8 cellular contexts compared by ENCODE assay signal in the genomic region with DNA sequence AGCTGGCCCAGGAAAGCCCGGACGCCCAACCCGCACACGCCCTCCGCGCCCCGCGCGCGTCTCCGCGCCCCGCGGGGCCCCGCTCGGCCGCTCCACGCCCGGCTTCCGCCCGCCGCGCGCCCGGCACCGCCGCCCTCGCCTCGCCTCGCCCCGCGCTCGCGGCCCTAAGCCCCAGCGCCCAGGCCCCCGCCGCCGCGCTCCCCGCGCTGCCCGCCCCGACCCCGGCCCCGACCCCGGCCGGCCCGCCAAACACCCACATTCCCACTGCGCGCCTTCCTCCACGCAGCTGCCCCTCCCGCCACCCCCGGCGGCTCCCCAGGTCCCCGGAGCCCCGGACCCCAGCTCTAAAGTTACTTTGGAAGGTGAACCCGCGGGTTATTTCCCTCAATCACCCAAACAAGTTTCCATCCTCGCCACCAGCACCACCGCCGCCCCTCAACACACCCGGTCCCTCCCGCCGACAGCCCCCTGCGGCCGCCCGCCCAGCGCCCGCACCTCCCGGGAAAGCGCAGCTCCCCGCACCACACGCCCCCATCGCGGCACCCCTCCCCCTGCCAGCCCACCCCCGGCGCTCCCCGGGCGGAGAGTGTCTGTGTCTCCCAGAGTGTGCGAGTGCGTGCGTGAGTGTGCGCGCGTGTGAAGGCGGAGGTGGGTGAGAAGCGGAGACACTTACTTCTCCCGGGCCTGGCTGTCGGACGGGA. TPM values are rescaled to one million over a fixed set of nuclear protein-coding genes. Genes with fewer than 3 reads are reported as not detected.
DNase-seq lines count a peak whose midpoint lies in the region; ATAC-seq, FAIRE-seq and TF ChIP-seq lines count a peak whose summit lies in the region.

No MANE protein-coding gene starts in this region.

- no peak for TF ChIP-seq RAD21 in GM12878 (IDR thresholded peaks at IDR 0.05; ENCODE audit: insufficient read depth, low read depth, low read length)

- POLR2A ChIA-PET in GM12878 (lab: Charles Lee), result interaction anchor here (1.0 to 3.2 kb wide), 12 partner anchors 9 to 418 kb away, joined by 3 to 35 read pairs (median 4); no protein-coding TSS in a partner anchor

- no peaks in the 10 kb centered on the region for H3K27me3 Mint-ChIP-seq in stimulated activated naive B cell treated with anti-CD40 and anti-IgM and Interleukin-4, amounts not matched to agents 10 μg/mL and 1 μg/mL and 100 μg/mL, for 72 hours

- H3K4me2 ChIP-seq in BLaER1 treated with 17β-estradiol and CSF1 and Interleukin-3, amounts not matched to agents 10 nM and 100 nM, result peak overlapping the region in 7 of 11 experiments; percentile 15 to 49 (median 35); a peak in 10 of 22 replicates
- H3K4me2 ChIP-seq in GM12878 (ENCODE audit: control insufficient read depth, insufficient read depth), result no peak overlapping the region

- H3K36me3 Mint-ChIP-seq in stimulated activated naive B cell treated with anti-CD40 and anti-IgM and Interleukin-4, amounts not matched to agents 10 μg/mL and 1 μg/mL and 100 μg/mL, for 72 hours, result peaks cover 3 to 5% of the 10 kb centered on the region in 2 donors

- peak overlapping the region; percentile 93 to 96 for H3K4me3 Mint-ChIP-seq in stimulated activated naive B cell treated with anti-CD40 and anti-IgM and Interleukin-4, amounts not matched to agents 10 μg/mL and 1 μg/mL and 100 μg/mL, for 72 hours

- peak overlapping the region; percentile 99 for H3K27ac Mint-ChIP-seq in stimulated activated naive B cell treated with anti-CD40 and anti-IgM and Interleukin-4, amounts not matched to agents 10 μg/mL and 1 μg/mL and 100 μg/mL, for 72 hours

- H3K4me1 Mint-ChIP-seq in stimulated activated naive B cell treated with anti-CD40 and anti-IgM and Interleukin-4, amounts not matched to agents 10 μg/mL and 1 μg/mL and 100 μg/mL, for 72 hours, result peaks cover 20 to 37% of the 10 kb centered on the region in 2 donors

- no peak for TF ChIP-seq CTCF in GM12878 (IDR thresholded peaks at IDR 0.05 in 2 of 3, conservative IDR thresholded peaks at IDR 0.05 in 1 of 3; ENCODE audit: control insufficient read depth in 2 of 3, extremely low read depth in 1 of 3, insufficient read depth in 1 of 3, low read depth in 3 of 3, low read length in 3 of 3)
- no peak for TF ChIP-seq CTCF in kidney epithelial cell (IDR thresholded peaks at IDR 0.05; ENCODE audit: insufficient read depth, low read length, poor library complexity, severe bottlenecking)

- in situ Hi-C loops in GM12878 (cut with MboI), result no loop called here

- intact Hi-C loops in GM12878 (cut with micrococcal nuclease; ENCODE audit: unreplicated experiment), result loop anchor here (1.0 to 10.0 kb wide), 6 partner anchors 101 to 474 kb away; no protein-coding TSS in a partner anchor

- no peaks in the 10 kb centered on the region for H3K9me3 Mint-ChIP-seq in stimulated activated naive B cell treated with anti-CD40 and anti-IgM and Interleukin-4, amounts not matched to agents 10 μg/mL and 1 μg/mL and 100 μg/mL, for 72 hours

- CTCF ChIA-PET in GM12878 (lab: Yijun Ruan, JAX), result interaction anchor here (0.6 to 3.5 kb wide), 8 partner anchors 101 to 447 kb away, joined by 3 to 23 read pairs (median 3); no protein-coding TSS in a partner anchor

- peaks cover 0 to 41% (median 0%) of the 10 kb centered on the region in 11 experiments; a peak in 7 of 22 replicates for H4K20me1 ChIP-seq in BLaER1 treated with 17β-estradiol and CSF1 and Interleukin-3, amounts not matched to agents 10 nM and 100 nM
- no peaks in the 10 kb centered on the region for H4K20me1 ChIP-seq in GM12878 (ENCODE audit: control insufficient read depth, insufficient read depth)

- BruUV-seq in GM12878 (replicated peaks; lab: Mats Ljungman, UMichigan), result no TSS peak

- H3K4me1 ChIP-seq in BLaER1 treated with 17β-estradiol and CSF1 and Interleukin-3, amounts not matched to agents 10 nM and 100 nM, result peaks cover 32 to 64% (median 49%) of the 10 kb centered on the region in 10 experiments
- H3K4me1 ChIP-seq in GM12878 (ENCODE audit: control insufficient read depth, insufficient read depth, low read length), result peaks cover 17% of the 10 kb centered on the region

- no peaks in the 10 kb centered on the region; a peak in 1 of 22 replicates for H3K27me3 ChIP-seq in BLaER1 treated with 17β-estradiol and CSF1 and Interleukin-3, amounts not matched to agents 10 nM and 100 nM
- H3K27me3 ChIP-seq in GM12878 (replicated peaks in 1 of 2; ENCODE audit: control insufficient read depth in 2 of 2, insufficient read depth in 2 of 2, low read length in 1 of 2) (no peaks in the 10 kb centered on the region), kidney epithelial cell (ENCODE audit: control insufficient read depth, insufficient read depth, low read length) (no peaks in the 10 kb centered on the region)

- peak overlapping the region; percentile 40 to 76 (median 68); a peak in 20 of 22 replicates for H3K27ac ChIP-seq in BLaER1 treated with 17β-estradiol and CSF1 and Interleukin-3, amounts not matched to agents 10 nM and 100 nM
- H3K27ac ChIP-seq in GM12878 (ENCODE audit: control insufficient read depth, insufficient read depth), result peak overlapping the region; percentile 72

- no peak for FAIRE-seq in GM12878 (lab: Jason Lieb, UNC)

- H3K79me2 ChIP-seq in GM12878 (ENCODE audit: control insufficient read depth, insufficient read depth, low read length), result peaks cover 49% of the 10 kb centered on the region

- no peak for TF ChIP-seq EP300 in GM12878 (IDR thresholded peaks at IDR 0.05; ENCODE audit: borderline replicate concordance in 1 of 2, control insufficient read depth in 1 of 2, low read depth in 2 of 2, low read length in 2 of 2)

- H3K4me3 ChIP-seq in BLaER1 treated with 17β-estradiol and CSF1 and Interleukin-3, amounts not matched to agents 10 nM and 100 nM, result peak overlapping the region; percentile 69 to 86 (median 74)
- H3K4me3 ChIP-seq in GM12878 (peak overlapping the region; percentile 81), kidney epithelial cell (ENCODE audit: low read depth, low read length) (peak overlapping the region; percentile 90)

- peak overlapping the region; percentile 89 for H2AFZ ChIP-seq in GM12878 (ENCODE audit: control insufficient read depth, low read depth, low read length)

- ATAC-seq in GM21381 (IDR thresholded peaks at IDR 0.05; ENCODE audit: unreplicated experiment), result peak; percentile 9
- peak; percentile 2; the same call in 1 of the 3 replicates for ATAC-seq in GM12878
- ATAC-seq in stimulated activated naive B cell treated with anti-CD40 and anti-IgM and Interleukin-4, amounts not matched to agents 10 μg/mL and 1 μg/mL and 100 μg/mL, for 72 hours (replicated peaks), result peak; percentile 19 to 20

- 0% methylated on average over 9 of the region's 90 CpGs for WGBS in GM12878 (ENCODE audit: insufficient coverage, insufficient replicate concordance, low lambda C conversion rate, missing lambda C conversion rate)

- peak overlapping the region; percentile 59 to 91 (median 80) for H3K9ac ChIP-seq in BLaER1 treated with 17β-estradiol and CSF1 and Interleukin-3, amounts not matched to agents 10 nM and 100 nM
- H3K9ac ChIP-seq in GM12878 (ENCODE audit: control insufficient read depth, insufficient read depth, low read length), result peak overlapping the region; percentile 67; the same call in 1 of the 2 replicates

- TF ChIP-seq POLR2A in GM12878 (IDR thresholded peaks at IDR 0.05; ENCODE audit: low read depth, low read length), result no peak; the same call in 1 of the 2 replicates

- DNase-seq in GM12878 (ENCODE audit: low read depth, low spot score), result no peak
- DNase-seq in kidney epithelial cell (ENCODE audit: low read depth), result no peak
- DNase-seq in stimulated activated naive B cell treated with anti-CD40 and anti-IgM and Interleukin-4, amounts not matched to agents 10 μg/mL and 1 μg/mL and 100 μg/mL, for 72 hours, result peak; percentile 8
- no peak for DNase-seq in NCI-H510A treated with DMSO at 0.1 percent for 48 hours (lab: John Stamatoyannopoulos, UW)
- no peak for DNase-seq in NCI-H2171 treated with DMSO at 0.1 percent for 48 hours (lab: John Stamatoyannopoulos, UW)

- RAD21 ChIA-PET in GM12878 (lab: Charles Lee; ENCODE audit: unreplicated experiment), result interaction anchor here (0.6 to 5.8 kb wide), 16 partner anchors 11 to 544 kb away, joined by 3 to 79 read pairs (median 4); no protein-coding TSS in a partner anchor

- SMC1A ChIA-PET in GM12878 (lab: Charles Lee; ENCODE audit: uncharacterized antibody, unreplicated experiment), result interaction anchor here (0.7 to 6.7 kb wide), 9 partner anchors 9 to 417 kb away, joined by 3 to 56 read pairs (median 8); no protein-coding TSS in a partner anchor

- no peaks in the 10 kb centered on the region for H3K9me3 ChIP-seq in BLaER1 treated with 17β-estradiol and CSF1 and Interleukin-3, amounts not matched to agents 10 nM and 100 nM (replicated peaks in 1 of 11)
- no peaks in the 10 kb centered on the region for H3K9me3 ChIP-seq in GM12878 (replicated peaks; ENCODE audit: control insufficient read depth, insufficient read depth, low read length)

- no peaks in the 10 kb centered on the region for H3K36me3 ChIP-seq in BLaER1 treated with 17β-estradiol and CSF1 and Interleukin-3, amounts not matched to agents 10 nM and 100 nM
- no peaks in the 10 kb centered on the region for H3K36me3 ChIP-seq in GM12878 (ENCODE audit: control insufficient read depth in 2 of 2, insufficient read depth in 2 of 2, low read length in 1 of 2)
- no peaks in the 10 kb centered on the region for H3K36me3 ChIP-seq in kidney epithelial cell (ENCODE audit: control insufficient read depth, insufficient read depth, low read length)

TF ChIP-seq in GM12878, 131 proteins besides CTCF, POLR2A, EP300 and RAD21 (continues in another document):
- TF ChIP-seq ETV6 (conservative IDR thresholded peaks at IDR 0.05 in 1 of 2, IDR thresholded peaks at IDR 0.05 in 1 of 2; ENCODE audit: borderline replicate concordance in 1 of 2, low read depth in 1 of 2), result no peak

RNA-seq across cellular contexts. Expression of a gene that starts 0.4 kb away (rescaled TPM):
- 13.7 TPM for polyA plus RNA-seq in PFSK-1 (2012; ENCODE audit: insufficient read length, low read depth)
- 167 and 185 TPM in 2 replicates for total RNA-seq in GM12878 (2013; cell fraction: nucleolus; rRNA removed)
- 52.2 and 58.7 TPM in 2 replicates for total RNA-seq in GM12878 (2014; rRNA removed)
- 64.4 and 65.7 TPM in 2 replicates for total RNA-seq in GM12878 (2014; rRNA removed; fragmentation: Illumina TruSeq; extraction: Trizol)
- 59.3 and 62.8 TPM in 2 replicates for total RNA-seq in GM12878 (2021)
- 34.2 TPM for polyA plus RNA-seq in GM12878 (2011; ENCODE audit: low read depth)
- polyA plus RNA-seq in GM12878 (2011; rRNA removed), result 132 and 152 TPM in 2 replicates
- 88.3 and 91.2 TPM in 2 replicates for polyA plus RNA-seq in GM12878 (2011; cell fraction: cytosol; rRNA removed)
- polyA plus RNA-seq in GM12878 (2011; cell fraction: nucleus; rRNA removed), result 92.4 and 118 TPM in 2 replicates
- 43.3 and 59.1 TPM in 2 replicates for polyA plus RNA-seq in GM12878 (2012)
- 111 and 113 TPM in 2 replicates for polyA plus RNA-seq in GM12878 (2014; fragmentation: Illumina TruSeq; extraction: Trizol)
- 100 to 1,000 TPM; 117 to 120 TPM for polyA plus RNA-seq in GM12878 (2014; fragmentation: Nextera tagmentation; extraction: Ambion mirVana)
- 62.7 and 72.3 TPM in 2 replicates for polyA plus RNA-seq in GM12878 (2014; rRNA removed)
- 100 to 1,000 TPM; 110 to 127 TPM for polyA plus RNA-seq in GM12878 (2016; fragmentation: Nextera tagmentation; extraction: Ambion mirVana)
- 99.2 and 111 TPM in 2 replicates for polyA minus RNA-seq in GM12878 (2011; rRNA and poly(A)+ RNA removed)
- 25.3 and 26.0 TPM in 2 replicates for polyA minus RNA-seq in GM12878 (2011; cell fraction: cytosol; rRNA and poly(A)+ RNA removed)
- 60.6 and 80.0 TPM in 2 replicates for polyA minus RNA-seq in GM12878 (2011; cell fraction: nucleus; rRNA and poly(A)+ RNA removed)
- total RNA-seq in kidney epithelial cell, result 5.3 and 11.0 TPM in 2 replicates
